ENCODE assay signal across 3 cellular contexts in the genomic region with DNA sequence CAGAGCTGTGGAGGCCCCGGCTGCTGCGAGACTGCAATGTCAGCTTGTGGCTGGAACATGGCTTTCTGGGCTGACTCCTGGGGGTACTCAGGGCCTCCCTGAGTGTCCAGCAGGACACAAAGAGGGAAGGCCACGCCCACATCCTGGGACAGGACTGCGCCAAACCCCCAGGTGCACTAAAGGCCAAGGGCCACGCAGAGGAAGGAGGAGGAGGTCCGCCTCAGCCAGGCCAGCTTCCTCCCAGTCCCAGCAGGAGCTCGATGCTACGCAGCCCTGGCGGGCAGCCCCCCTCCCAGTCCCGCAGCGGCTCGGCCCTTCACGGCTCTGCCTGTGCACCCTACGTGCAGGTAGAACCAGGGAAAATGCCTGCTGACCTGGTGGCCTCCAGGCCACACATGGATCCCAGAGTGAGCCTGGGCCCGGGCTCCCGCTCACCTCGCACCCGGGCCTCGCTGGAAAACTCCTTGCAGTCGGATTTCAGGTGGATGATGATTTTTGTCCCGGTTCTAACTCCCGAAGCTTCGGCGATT.
TF ChIP-seq lines count a peak whose summit lies in the region.

No MANE protein-coding gene starts in this region.

TF ChIP-seq in SK-N-SH, 30 proteins besides CTCF, POLR2A, EP300 and RAD21:
- TF ChIP-seq, protein P1, sequence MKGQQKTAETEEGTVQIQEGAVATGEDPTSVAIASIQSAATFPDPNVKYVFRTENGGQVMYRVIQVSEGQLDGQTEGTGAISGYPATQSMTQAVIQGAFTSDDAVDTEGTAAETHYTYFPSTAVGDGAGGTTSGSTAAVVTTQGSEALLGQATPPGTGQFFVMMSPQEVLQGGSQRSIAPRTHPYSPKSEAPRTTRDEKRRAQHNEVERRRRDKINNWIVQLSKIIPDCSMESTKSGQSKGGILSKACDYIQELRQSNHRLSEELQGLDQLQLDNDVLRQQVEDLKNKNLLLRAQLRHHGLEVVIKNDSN (IDR thresholded peaks at IDR 0.05; ENCODE audit: borderline replicate concordance, low read depth) = no peak
TF ChIP-seq in SK-N-SH: peak in this region for 0.

TF ChIP-seq in SK-N-SH treated with all-trans-retinoic acid at 6 μM for 48 hours, 23 proteins besides CTCF, POLR2A, EP300 and RAD21:
- TF ChIP-seq BACH2 (CRISPR knock-in tag; IDR thresholded peaks at IDR 0.05; ENCODE audit: borderline replicate concordance) (no peak), ISL1 (CRISPR knock-in tag; IDR thresholded peaks at IDR 0.05) (no peak), ZNF565 (CRISPR knock-in tag; conservative IDR thresholded peaks at IDR 0.05; ENCODE audit: low read depth) (no peak), CSDC2 (CRISPR knock-in tag; IDR thresholded peaks at IDR 0.05) (no peak), TOX (CRISPR knock-in tag; IDR thresholded peaks at IDR 0.05; ENCODE audit: borderline replicate concordance) (no peak), ZFP30 (CRISPR knock-in tag; IDR thresholded peaks at IDR 0.05) (no peak)
- TF ChIP-seq, protein P2, sequence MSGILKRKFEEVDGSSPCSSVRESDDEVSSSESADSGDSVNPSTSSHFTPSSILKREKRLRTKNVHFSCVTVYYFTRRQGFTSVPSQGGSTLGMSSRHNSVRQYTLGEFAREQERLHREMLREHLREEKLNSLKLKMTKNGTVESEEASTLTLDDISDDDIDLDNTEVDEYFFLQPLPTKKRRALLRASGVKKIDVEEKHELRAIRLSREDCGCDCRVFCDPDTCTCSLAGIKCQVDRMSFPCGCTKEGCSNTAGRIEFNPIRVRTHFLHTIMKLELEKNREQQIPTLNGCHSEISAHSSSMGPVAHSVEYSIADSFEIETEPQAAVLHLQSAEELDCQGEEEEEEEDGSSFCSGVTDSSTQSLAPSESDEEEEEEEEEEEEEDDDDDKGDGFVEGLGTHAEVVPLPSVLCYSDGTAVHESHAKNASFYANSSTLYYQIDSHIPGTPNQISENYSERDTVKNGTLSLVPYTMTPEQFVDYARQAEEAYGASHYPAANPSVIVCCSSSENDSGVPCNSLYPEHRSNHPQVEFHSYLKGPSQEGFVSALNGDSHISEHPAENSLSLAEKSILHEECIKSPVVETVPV (CRISPR knock-in tag; IDR thresholded peaks at IDR 0.05) = no peak
- TF ChIP-seq, protein P3, sequence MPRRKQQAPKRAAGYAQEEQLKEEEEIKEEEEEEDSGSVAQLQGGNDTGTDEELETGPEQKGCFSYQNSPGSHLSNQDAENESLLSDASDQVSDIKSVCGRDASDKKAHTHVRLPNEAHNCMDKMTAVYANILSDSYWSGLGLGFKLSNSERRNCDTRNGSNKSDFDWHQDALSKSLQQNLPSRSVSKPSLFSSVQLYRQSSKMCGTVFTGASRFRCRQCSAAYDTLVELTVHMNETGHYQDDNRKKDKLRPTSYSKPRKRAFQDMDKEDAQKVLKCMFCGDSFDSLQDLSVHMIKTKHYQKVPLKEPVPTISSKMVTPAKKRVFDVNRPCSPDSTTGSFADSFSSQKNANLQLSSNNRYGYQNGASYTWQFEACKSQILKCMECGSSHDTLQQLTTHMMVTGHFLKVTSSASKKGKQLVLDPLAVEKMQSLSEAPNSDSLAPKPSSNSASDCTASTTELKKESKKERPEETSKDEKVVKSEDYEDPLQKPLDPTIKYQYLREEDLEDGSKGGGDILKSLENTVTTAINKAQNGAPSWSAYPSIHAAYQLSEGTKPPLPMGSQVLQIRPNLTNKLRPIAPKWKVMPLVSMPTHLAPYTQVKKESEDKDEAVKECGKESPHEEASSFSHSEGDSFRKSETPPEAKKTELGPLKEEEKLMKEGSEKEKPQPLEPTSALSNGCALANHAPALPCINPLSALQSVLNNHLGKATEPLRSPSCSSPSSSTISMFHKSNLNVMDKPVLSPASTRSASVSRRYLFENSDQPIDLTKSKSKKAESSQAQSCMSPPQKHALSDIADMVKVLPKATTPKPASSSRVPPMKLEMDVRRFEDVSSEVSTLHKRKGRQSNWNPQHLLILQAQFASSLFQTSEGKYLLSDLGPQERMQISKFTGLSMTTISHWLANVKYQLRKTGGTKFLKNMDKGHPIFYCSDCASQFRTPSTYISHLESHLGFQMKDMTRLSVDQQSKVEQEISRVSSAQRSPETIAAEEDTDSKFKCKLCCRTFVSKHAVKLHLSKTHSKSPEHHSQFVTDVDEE (CRISPR knock-in tag; IDR thresholded peaks at IDR 0.05) = no peak

TF ChIP-seq in H1, 55 proteins besides CTCF, POLR2A, EP300 and RAD21:
- TF ChIP-seq RXRA (IDR thresholded peaks at IDR 0.05; ENCODE audit: insufficient read depth, low read depth, low read length) = no peak
- TF ChIP-seq, protein P4, sequence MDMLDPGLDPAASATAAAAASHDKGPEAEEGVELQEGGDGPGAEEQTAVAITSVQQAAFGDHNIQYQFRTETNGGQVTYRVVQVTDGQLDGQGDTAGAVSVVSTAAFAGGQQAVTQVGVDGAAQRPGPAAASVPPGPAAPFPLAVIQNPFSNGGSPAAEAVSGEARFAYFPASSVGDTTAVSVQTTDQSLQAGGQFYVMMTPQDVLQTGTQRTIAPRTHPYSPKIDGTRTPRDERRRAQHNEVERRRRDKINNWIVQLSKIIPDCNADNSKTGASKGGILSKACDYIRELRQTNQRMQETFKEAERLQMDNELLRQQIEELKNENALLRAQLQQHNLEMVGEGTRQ (IDR thresholded peaks at IDR 0.05; ENCODE audit: low read length) = no peak
- TF ChIP-seq SUZ12 (IDR thresholded peaks at IDR 0.05; ENCODE audit: low read length) = no peak
- no peak for TF ChIP-seq CHD1 (IDR thresholded peaks at IDR 0.05; ENCODE audit: low read depth, low read length)
- TF ChIP-seq, protein P5, sequence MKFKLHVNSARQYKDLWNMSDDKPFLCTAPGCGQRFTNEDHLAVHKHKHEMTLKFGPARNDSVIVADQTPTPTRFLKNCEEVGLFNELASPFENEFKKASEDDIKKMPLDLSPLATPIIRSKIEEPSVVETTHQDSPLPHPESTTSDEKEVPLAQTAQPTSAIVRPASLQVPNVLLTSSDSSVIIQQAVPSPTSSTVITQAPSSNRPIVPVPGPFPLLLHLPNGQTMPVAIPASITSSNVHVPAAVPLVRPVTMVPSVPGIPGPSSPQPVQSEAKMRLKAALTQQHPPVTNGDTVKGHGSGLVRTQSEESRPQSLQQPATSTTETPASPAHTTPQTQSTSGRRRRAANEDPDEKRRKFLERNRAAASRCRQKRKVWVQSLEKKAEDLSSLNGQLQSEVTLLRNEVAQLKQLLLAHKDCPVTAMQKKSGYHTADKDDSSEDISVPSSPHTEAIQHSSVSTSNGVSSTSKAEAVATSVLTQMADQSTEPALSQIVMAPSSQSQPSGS (IDR thresholded peaks at IDR 0.05; ENCODE audit: low read length) = no peak
- TF ChIP-seq, protein P6, sequence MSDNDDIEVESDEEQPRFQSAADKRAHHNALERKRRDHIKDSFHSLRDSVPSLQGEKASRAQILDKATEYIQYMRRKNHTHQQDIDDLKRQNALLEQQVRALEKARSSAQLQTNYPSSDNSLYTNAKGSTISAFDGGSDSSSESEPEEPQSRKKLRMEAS (IDR thresholded peaks at IDR 0.05) = no peak
- no peak for TF ChIP-seq BACH1 (IDR thresholded peaks at IDR 0.05; ENCODE audit: low read length)
- no peak for TF ChIP-seq CTBP2 (IDR thresholded peaks at IDR 0.05; ENCODE audit: borderline replicate concordance, insufficient read depth, insufficient read length, low read length)
- TF ChIP-seq KDM4A (IDR thresholded peaks at IDR 0.05; ENCODE audit: low read depth, low read length, severe bottlenecking) = no peak
- TF ChIP-seq CBX8 (IDR thresholded peaks at IDR 0.05; ENCODE audit: borderline replicate concordance, low read depth, low read length) = no peak
- no peak for TF ChIP-seq FOSL1 (IDR thresholded peaks at IDR 0.05; ENCODE audit: insufficient read depth, low read depth, low read length)
- TF ChIP-seq HDAC6 (IDR thresholded peaks at IDR 0.05; ENCODE audit: low read depth, low read length) = no peak
- TF ChIP-seq SRF (IDR thresholded peaks at IDR 0.05; ENCODE audit: low read depth, low read length) = no peak
- TF ChIP-seq, protein P7, sequence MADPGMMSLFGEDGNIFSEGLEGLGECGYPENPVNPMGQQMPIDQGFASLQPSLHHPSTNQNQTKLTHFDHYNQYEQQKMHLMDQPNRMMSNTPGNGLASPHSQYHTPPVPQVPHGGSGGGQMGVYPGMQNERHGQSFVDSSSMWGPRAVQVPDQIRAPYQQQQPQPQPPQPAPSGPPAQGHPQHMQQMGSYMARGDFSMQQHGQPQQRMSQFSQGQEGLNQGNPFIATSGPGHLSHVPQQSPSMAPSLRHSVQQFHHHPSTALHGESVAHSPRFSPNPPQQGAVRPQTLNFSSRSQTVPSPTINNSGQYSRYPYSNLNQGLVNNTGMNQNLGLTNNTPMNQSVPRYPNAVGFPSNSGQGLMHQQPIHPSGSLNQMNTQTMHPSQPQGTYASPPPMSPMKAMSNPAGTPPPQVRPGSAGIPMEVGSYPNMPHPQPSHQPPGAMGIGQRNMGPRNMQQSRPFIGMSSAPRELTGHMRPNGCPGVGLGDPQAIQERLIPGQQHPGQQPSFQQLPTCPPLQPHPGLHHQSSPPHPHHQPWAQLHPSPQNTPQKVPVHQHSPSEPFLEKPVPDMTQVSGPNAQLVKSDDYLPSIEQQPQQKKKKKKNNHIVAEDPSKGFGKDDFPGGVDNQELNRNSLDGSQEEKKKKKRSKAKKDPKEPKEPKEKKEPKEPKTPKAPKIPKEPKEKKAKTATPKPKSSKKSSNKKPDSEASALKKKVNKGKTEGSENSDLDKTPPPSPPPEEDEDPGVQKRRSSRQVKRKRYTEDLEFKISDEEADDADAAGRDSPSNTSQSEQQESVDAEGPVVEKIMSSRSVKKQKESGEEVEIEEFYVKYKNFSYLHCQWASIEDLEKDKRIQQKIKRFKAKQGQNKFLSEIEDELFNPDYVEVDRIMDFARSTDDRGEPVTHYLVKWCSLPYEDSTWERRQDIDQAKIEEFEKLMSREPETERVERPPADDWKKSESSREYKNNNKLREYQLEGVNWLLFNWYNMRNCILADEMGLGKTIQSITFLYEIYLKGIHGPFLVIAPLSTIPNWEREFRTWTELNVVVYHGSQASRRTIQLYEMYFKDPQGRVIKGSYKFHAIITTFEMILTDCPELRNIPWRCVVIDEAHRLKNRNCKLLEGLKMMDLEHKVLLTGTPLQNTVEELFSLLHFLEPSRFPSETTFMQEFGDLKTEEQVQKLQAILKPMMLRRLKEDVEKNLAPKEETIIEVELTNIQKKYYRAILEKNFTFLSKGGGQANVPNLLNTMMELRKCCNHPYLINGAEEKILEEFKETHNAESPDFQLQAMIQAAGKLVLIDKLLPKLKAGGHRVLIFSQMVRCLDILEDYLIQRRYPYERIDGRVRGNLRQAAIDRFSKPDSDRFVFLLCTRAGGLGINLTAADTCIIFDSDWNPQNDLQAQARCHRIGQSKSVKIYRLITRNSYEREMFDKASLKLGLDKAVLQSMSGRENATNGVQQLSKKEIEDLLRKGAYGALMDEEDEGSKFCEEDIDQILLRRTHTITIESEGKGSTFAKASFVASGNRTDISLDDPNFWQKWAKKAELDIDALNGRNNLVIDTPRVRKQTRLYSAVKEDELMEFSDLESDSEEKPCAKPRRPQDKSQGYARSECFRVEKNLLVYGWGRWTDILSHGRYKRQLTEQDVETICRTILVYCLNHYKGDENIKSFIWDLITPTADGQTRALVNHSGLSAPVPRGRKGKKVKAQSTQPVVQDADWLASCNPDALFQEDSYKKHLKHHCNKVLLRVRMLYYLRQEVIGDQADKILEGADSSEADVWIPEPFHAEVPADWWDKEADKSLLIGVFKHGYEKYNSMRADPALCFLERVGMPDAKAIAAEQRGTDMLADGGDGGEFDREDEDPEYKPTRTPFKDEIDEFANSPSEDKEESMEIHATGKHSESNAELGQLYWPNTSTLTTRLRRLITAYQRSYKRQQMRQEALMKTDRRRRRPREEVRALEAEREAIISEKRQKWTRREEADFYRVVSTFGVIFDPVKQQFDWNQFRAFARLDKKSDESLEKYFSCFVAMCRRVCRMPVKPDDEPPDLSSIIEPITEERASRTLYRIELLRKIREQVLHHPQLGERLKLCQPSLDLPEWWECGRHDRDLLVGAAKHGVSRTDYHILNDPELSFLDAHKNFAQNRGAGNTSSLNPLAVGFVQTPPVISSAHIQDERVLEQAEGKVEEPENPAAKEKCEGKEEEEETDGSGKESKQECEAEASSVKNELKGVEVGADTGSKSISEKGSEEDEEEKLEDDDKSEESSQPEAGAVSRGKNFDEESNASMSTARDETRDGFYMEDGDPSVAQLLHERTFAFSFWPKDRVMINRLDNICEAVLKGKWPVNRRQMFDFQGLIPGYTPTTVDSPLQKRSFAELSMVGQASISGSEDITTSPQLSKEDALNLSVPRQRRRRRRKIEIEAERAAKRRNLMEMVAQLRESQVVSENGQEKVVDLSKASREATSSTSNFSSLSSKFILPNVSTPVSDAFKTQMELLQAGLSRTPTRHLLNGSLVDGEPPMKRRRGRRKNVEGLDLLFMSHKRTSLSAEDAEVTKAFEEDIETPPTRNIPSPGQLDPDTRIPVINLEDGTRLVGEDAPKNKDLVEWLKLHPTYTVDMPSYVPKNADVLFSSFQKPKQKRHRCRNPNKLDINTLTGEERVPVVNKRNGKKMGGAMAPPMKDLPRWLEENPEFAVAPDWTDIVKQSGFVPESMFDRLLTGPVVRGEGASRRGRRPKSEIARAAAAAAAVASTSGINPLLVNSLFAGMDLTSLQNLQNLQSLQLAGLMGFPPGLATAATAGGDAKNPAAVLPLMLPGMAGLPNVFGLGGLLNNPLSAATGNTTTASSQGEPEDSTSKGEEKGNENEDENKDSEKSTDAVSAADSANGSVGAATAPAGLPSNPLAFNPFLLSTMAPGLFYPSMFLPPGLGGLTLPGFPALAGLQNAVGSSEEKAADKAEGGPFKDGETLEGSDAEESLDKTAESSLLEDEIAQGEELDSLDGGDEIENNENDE (IDR thresholded peaks at IDR 0.05; ENCODE audit: insufficient replicate concordance, low read length) = no peak
